7 cellular contexts compared by ENCODE assay signal in genomic region chr18:21112140-21112473, GRCh38. TPM values are rescaled to one million over a fixed set of nuclear protein-coding genes. Genes with fewer than 3 reads are reported as not detected.
DNase-seq lines count a peak whose midpoint lies in the region; ATAC-seq and TF ChIP-seq lines count a peak whose summit lies in the region.

No MANE protein-coding gene starts in this region.

- peak; percentile 22 for ATAC-seq in HG02884 (IDR thresholded peaks at IDR 0.05; ENCODE audit: unreplicated experiment)
- ATAC-seq in GM18502 (IDR thresholded peaks at IDR 0.05; ENCODE audit: poor library complexity, unreplicated experiment): no peak
- ATAC-seq in HG02885 (IDR thresholded peaks at IDR 0.05; ENCODE audit: poor library complexity, unreplicated experiment): no peak

- H2AFZ ChIP-seq in neural cell (ENCODE audit: low read depth, low read length): peak overlapping the region; percentile 77

- H3K36me3 Mint-ChIP-seq in endodermal cell (ENCODE audit: low read depth): peaks cover 2% of the 10 kb centered on the region

- H3K4me3 ChIP-seq in endodermal cell (ENCODE audit: low read length) (peak overlapping the region; percentile 98), neural cell (ENCODE audit: low read length) (peak overlapping the region; percentile 96), urinary bladder (ENCODE audit: low read depth, low read length) (peak overlapping the region; percentile 34)

- H3K4me2 ChIP-seq in neural cell (ENCODE audit: low read length): peak overlapping the region; percentile 89

- no peak for DNase-seq in endodermal cell

- peaks cover 6% of the 10 kb centered on the region for H4K20me1 ChIP-seq in neural cell (ENCODE audit: insufficient read depth)

- H3K27ac ChIP-seq in VCaP (peak overlapping the region; percentile 96), endodermal cell (ENCODE audit: low read depth, low read length) (peak overlapping the region; percentile 76), neural cell (ENCODE audit: low read length) (peak overlapping the region; percentile 29), urinary bladder (ENCODE audit: low read depth) (peak overlapping the region; percentile 76)

- no peak for TF ChIP-seq EP300 in neural cell (conservative IDR thresholded peaks at IDR 0.05; ENCODE audit: poor library complexity, severe bottlenecking)

- H3K27me3 Mint-ChIP-seq in endodermal cell (ENCODE audit: insufficient read depth): peaks cover 14% of the 10 kb centered on the region

- no peak overlapping the region for H3K4me3 Mint-ChIP-seq in endodermal cell

- no peaks in the 10 kb centered on the region for H3K9me3 Mint-ChIP-seq in endodermal cell

- WGBS in endodermal cell (ENCODE audit: insufficient coverage in 1 of 2, insufficient read length in 1 of 2), 2 experiments: 0 to 1% methylated on average over 3 to 16 of the region's 16 CpGs
- WGBS in urinary bladder: under 1% methylated on average over 16 of the region's 16 CpGs

- no peaks in the 10 kb centered on the region for H3K9me3 ChIP-seq in endodermal cell (ENCODE audit: control insufficient read depth, low read length)
- no peaks in the 10 kb centered on the region for H3K9me3 ChIP-seq in neural cell (ENCODE audit: low read length)

- no peaks in the 10 kb centered on the region for H3K9me2 ChIP-seq in neural cell (ENCODE audit: insufficient read depth, low read length)

- no peaks in the 10 kb centered on the region for H3K27me3 ChIP-seq in endodermal cell (ENCODE audit: control insufficient read depth, insufficient read depth, low read length, poor library complexity, severe bottlenecking)
- peaks cover 7% of the 10 kb centered on the region for H3K27me3 ChIP-seq in neural cell (ENCODE audit: insufficient read depth, low read depth, low read length)

- H3K79me2 ChIP-seq in neural cell (replicated peaks; ENCODE audit: insufficient read depth, low read length): peaks cover 37% of the 10 kb centered on the region

- no peaks in the 10 kb centered on the region for H3K36me3 ChIP-seq in endodermal cell (ENCODE audit: control insufficient read depth, insufficient read depth, low read length)
- no peaks in the 10 kb centered on the region for H3K36me3 ChIP-seq in neural cell (ENCODE audit: insufficient read depth, low read length)
- no peaks in the 10 kb centered on the region for H3K36me3 ChIP-seq in urinary bladder (ENCODE audit: insufficient read depth)

- H3K4me1 Mint-ChIP-seq in endodermal cell: peaks cover 3% of the 10 kb centered on the region

- TF ChIP-seq CTCF in VCaP (conservative IDR thresholded peaks at IDR 0.05) (no peak), endodermal cell (conservative IDR thresholded peaks at IDR 0.05) (no peak), neural cell (IDR thresholded peaks at IDR 0.05; ENCODE audit: poor library complexity, severe bottlenecking) (no peak)

- H3K27ac Mint-ChIP-seq in endodermal cell: peak overlapping the region; percentile 48

- TF ChIP-seq RAD21 in neural cell (conservative IDR thresholded peaks at IDR 0.05): peak; percentile 31

- no peaks in the 10 kb centered on the region for H3F3A ChIP-seq in neural cell (ENCODE audit: insufficient read depth, low read length, poor library complexity, severe bottlenecking)

- H3K4me1 ChIP-seq in endodermal cell (ENCODE audit: control insufficient read depth, insufficient read depth, low read length) (no peaks in the 10 kb centered on the region), urinary bladder (ENCODE audit: insufficient read depth) (peaks cover 3% of the 10 kb centered on the region)

- H3K9ac ChIP-seq in endodermal cell (ENCODE audit: extremely low read depth, low read length, poor library complexity, severe bottlenecking): peak overlapping the region; percentile 58
- peak overlapping the region; percentile 62 for H3K9ac ChIP-seq in neural cell (ENCODE audit: low read length)

TF ChIP-seq in neural cell, 6 proteins besides CTCF, POLR2A, EP300 and RAD21:
- TF ChIP-seq SMC3 (conservative IDR thresholded peaks at IDR 0.05; ENCODE audit: poor library complexity) (peak; percentile 16), EZH2 (IDR thresholded peaks at IDR 0.05; ENCODE audit: borderline replicate concordance, insufficient read depth, low read length, poor library complexity, severe bottlenecking) (no peak)

RNA-seq across cellular contexts. Expression of gene ROCK1, which starts 0.5 kb away (rescaled TPM):
- 10 to 100 TPM; 49.6 to 54.2 TPM for total RNA-seq in endodermal cell
- 36.7 TPM for polyA plus RNA-seq in endodermal cell (2013, experiment 1 of 2)
- 38.4 TPM for polyA plus RNA-seq in endodermal cell (2013, experiment 2 of 2)
- polyA plus RNA-seq in neural cell: 25.9 and 43.0 TPM in 2 replicates
- 73.8 and 91.3 TPM in 2 replicates for polyA minus RNA-seq in neural cell
- total RNA-seq in urinary bladder: 128 TPM
- polyA plus RNA-seq in urinary bladder: 34.2 TPM

Comparison
In these comparisons a context has a peak if more than half of its experiments do, and no peak if none do; other contexts are left out.
1. H3K27ac ChIP-seq: peak in every context shown above with its lines; median percentile 96 in VCaP; 76 in endodermal cell; 76 in urinary bladder; 29 in neural cell.
2. H3K4me3 ChIP-seq: peak in every context shown above with its lines; median percentile 98 in endodermal cell; 96 in neural cell; 34 in urinary bladder.